ENCODE assay signal across 1 cellular context in genomic region chr3:100411091-100411982, GRCh38.
A peak's percentile ranks its signal among the peaks of the same experiment; 100 is the strongest.
TF ChIP-seq lines count a peak whose summit lies in the region.

No MANE protein-coding gene starts in this region.

TF ChIP-seq in HepG2, 621 proteins besides CTCF, POLR2A, EP300 and RAD21 (continued from another document and continues in another):
- TF ChIP-seq, protein P1, sequence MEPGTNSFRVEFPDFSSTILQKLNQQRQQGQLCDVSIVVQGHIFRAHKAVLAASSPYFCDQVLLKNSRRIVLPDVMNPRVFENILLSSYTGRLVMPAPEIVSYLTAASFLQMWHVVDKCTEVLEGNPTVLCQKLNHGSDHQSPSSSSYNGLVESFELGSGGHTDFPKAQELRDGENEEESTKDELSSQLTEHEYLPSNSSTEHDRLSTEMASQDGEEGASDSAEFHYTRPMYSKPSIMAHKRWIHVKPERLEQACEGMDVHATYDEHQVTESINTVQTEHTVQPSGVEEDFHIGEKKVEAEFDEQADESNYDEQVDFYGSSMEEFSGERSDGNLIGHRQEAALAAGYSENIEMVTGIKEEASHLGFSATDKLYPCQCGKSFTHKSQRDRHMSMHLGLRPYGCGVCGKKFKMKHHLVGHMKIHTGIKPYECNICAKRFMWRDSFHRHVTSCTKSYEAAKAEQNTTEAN (CRISPR knock-in tag; conservative IDR thresholded peaks at IDR 0.05) = no peak
- TF ChIP-seq TBX2 (CRISPR knock-in tag; IDR thresholded peaks at IDR 0.05; ENCODE audit: borderline replicate concordance) (peak; percentile 45; the same call in 1 of the 2 replicates), SMAD1 (CRISPR knock-in tag; IDR thresholded peaks at IDR 0.05; ENCODE audit: borderline replicate concordance, low read depth) (no peak), SALL1 (CRISPR knock-in tag; IDR thresholded peaks at IDR 0.05) (peak; percentile 19; the same call in 1 of the 2 replicates), MEF2D (CRISPR knock-in tag; IDR thresholded peaks at IDR 0.05) (no peak), MYPOP (CRISPR knock-in tag; IDR thresholded peaks at IDR 0.05) (peak; percentile 39; the same call in 1 of the 2 replicates), KAT2B (IDR thresholded peaks at IDR 0.05; ENCODE audit: borderline replicate concordance, low read depth, low read length) (no peak), NBN (conservative IDR thresholded peaks at IDR 0.05) (no peak), ZFYVE20 (CRISPR knock-in tag; IDR thresholded peaks at IDR 0.05; ENCODE audit: borderline replicate concordance, low read depth) (no peak), NFAT5 (CRISPR knock-in tag; IDR thresholded peaks at IDR 0.05) (no peak), FOXO4 (CRISPR knock-in tag; conservative IDR thresholded peaks at IDR 0.05) (no peak), GPN1 (CRISPR knock-in tag; IDR thresholded peaks at IDR 0.05; ENCODE audit: borderline replicate concordance) (no peak), GZF1 (CRISPR knock-in tag; IDR thresholded peaks at IDR 0.05) (no peak), SRSF1 (optimal IDR thresholded peaks at IDR 0.05; ENCODE audit: low read depth, low read length) (no peak), SETDB1 (CRISPR knock-in tag; IDR thresholded peaks at IDR 0.05; ENCODE audit: borderline replicate concordance) (peak; percentile 79; the same call in 1 of the 2 replicates), ZIK1 (CRISPR knock-in tag; IDR thresholded peaks at IDR 0.05; ENCODE audit: borderline replicate concordance, low read depth) (no peak), GFI1 (CRISPR knock-in tag; IDR thresholded peaks at IDR 0.05; ENCODE audit: borderline replicate concordance) (0 out of 2 replicates have a peak, but pooled peaks have one; percentile 25), SOX5 (CRISPR knock-in tag; IDR thresholded peaks at IDR 0.05; ENCODE audit: borderline replicate concordance) (peak; percentile 69; the same call in 1 of the 2 replicates), FOXM1 (CRISPR knock-in tag; IDR thresholded peaks at IDR 0.05) (no peak), TCF7L2 (IDR thresholded peaks at IDR 0.05; ENCODE audit: low read depth, low read length) (no peak), ZSCAN25 (CRISPR knock-in tag; IDR thresholded peaks at IDR 0.05) (no peak)
- TF ChIP-seq, protein P2, sequence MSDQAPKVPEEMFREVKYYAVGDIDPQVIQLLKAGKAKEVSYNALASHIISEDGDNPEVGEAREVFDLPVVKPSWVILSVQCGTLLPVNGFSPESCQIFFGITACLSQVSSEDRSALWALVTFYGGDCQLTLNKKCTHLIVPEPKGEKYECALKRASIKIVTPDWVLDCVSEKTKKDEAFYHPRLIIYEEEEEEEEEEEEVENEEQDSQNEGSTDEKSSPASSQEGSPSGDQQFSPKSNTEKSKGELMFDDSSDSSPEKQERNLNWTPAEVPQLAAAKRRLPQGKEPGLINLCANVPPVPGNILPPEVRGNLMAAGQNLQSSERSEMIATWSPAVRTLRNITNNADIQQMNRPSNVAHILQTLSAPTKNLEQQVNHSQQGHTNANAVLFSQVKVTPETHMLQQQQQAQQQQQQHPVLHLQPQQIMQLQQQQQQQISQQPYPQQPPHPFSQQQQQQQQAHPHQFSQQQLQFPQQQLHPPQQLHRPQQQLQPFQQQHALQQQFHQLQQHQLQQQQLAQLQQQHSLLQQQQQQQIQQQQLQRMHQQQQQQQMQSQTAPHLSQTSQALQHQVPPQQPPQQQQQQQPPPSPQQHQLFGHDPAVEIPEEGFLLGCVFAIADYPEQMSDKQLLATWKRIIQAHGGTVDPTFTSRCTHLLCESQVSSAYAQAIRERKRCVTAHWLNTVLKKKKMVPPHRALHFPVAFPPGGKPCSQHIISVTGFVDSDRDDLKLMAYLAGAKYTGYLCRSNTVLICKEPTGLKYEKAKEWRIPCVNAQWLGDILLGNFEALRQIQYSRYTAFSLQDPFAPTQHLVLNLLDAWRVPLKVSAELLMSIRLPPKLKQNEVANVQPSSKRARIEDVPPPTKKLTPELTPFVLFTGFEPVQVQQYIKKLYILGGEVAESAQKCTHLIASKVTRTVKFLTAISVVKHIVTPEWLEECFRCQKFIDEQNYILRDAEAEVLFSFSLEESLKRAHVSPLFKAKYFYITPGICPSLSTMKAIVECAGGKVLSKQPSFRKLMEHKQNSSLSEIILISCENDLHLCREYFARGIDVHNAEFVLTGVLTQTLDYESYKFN (CRISPR knock-in tag; conservative IDR thresholded peaks at IDR 0.05) = peak; percentile 80
- TF ChIP-seq, protein P3, sequence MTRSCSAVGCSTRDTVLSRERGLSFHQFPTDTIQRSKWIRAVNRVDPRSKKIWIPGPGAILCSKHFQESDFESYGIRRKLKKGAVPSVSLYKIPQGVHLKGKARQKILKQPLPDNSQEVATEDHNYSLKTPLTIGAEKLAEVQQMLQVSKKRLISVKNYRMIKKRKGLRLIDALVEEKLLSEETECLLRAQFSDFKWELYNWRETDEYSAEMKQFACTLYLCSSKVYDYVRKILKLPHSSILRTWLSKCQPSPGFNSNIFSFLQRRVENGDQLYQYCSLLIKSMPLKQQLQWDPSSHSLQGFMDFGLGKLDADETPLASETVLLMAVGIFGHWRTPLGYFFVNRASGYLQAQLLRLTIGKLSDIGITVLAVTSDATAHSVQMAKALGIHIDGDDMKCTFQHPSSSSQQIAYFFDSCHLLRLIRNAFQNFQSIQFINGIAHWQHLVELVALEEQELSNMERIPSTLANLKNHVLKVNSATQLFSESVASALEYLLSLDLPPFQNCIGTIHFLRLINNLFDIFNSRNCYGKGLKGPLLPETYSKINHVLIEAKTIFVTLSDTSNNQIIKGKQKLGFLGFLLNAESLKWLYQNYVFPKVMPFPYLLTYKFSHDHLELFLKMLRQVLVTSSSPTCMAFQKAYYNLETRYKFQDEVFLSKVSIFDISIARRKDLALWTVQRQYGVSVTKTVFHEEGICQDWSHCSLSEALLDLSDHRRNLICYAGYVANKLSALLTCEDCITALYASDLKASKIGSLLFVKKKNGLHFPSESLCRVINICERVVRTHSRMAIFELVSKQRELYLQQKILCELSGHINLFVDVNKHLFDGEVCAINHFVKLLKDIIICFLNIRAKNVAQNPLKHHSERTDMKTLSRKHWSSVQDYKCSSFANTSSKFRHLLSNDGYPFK (CRISPR knock-in tag; IDR thresholded peaks at IDR 0.05; ENCODE audit: borderline replicate concordance) = no peak
- TF ChIP-seq, protein P4, sequence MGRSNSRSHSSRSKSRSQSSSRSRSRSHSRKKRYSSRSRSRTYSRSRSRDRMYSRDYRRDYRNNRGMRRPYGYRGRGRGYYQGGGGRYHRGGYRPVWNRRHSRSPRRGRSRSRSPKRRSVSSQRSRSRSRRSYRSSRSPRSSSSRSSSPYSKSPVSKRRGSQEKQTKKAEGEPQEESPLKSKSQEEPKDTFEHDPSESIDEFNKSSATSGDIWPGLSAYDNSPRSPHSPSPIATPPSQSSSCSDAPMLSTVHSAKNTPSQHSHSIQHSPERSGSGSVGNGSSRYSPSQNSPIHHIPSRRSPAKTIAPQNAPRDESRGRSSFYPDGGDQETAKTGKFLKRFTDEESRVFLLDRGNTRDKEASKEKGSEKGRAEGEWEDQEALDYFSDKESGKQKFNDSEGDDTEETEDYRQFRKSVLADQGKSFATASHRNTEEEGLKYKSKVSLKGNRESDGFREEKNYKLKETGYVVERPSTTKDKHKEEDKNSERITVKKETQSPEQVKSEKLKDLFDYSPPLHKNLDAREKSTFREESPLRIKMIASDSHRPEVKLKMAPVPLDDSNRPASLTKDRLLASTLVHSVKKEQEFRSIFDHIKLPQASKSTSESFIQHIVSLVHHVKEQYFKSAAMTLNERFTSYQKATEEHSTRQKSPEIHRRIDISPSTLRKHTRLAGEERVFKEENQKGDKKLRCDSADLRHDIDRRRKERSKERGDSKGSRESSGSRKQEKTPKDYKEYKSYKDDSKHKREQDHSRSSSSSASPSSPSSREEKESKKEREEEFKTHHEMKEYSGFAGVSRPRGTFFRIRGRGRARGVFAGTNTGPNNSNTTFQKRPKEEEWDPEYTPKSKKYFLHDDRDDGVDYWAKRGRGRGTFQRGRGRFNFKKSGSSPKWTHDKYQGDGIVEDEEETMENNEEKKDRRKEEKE (IDR thresholded peaks at IDR 0.05) = no peak
- TF ChIP-seq, protein P5, sequence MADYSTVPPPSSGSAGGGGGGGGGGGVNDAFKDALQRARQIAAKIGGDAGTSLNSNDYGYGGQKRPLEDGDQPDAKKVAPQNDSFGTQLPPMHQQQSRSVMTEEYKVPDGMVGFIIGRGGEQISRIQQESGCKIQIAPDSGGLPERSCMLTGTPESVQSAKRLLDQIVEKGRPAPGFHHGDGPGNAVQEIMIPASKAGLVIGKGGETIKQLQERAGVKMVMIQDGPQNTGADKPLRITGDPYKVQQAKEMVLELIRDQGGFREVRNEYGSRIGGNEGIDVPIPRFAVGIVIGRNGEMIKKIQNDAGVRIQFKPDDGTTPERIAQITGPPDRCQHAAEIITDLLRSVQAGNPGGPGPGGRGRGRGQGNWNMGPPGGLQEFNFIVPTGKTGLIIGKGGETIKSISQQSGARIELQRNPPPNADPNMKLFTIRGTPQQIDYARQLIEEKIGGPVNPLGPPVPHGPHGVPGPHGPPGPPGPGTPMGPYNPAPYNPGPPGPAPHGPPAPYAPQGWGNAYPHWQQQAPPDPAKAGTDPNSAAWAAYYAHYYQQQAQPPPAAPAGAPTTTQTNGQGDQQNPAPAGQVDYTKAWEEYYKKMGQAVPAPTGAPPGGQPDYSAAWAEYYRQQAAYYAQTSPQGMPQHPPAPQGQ (CRISPR knock-in tag; IDR thresholded peaks at IDR 0.05; ENCODE audit: borderline replicate concordance) = no peak
- TF ChIP-seq, protein P6, sequence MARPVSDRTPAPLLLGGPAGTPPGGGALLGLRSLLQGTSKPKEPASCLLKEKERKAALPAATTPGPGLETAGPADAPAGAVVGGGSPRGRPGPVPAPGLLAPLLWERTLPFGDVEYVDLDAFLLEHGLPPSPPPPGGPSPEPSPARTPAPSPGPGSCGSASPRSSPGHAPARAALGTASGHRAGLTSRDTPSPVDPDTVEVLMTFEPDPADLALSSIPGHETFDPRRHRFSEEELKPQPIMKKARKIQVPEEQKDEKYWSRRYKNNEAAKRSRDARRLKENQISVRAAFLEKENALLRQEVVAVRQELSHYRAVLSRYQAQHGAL (CRISPR knock-in tag; IDR thresholded peaks at IDR 0.05; ENCODE audit: not compliant biosample characterization) = no peak
- TF ChIP-seq, protein P7, sequence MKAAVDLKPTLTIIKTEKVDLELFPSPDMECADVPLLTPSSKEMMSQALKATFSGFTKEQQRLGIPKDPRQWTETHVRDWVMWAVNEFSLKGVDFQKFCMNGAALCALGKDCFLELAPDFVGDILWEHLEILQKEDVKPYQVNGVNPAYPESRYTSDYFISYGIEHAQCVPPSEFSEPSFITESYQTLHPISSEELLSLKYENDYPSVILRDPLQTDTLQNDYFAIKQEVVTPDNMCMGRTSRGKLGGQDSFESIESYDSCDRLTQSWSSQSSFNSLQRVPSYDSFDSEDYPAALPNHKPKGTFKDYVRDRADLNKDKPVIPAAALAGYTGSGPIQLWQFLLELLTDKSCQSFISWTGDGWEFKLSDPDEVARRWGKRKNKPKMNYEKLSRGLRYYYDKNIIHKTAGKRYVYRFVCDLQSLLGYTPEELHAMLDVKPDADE (CRISPR knock-in tag; IDR thresholded peaks at IDR 0.05) = no peak
- TF ChIP-seq, protein P8, sequence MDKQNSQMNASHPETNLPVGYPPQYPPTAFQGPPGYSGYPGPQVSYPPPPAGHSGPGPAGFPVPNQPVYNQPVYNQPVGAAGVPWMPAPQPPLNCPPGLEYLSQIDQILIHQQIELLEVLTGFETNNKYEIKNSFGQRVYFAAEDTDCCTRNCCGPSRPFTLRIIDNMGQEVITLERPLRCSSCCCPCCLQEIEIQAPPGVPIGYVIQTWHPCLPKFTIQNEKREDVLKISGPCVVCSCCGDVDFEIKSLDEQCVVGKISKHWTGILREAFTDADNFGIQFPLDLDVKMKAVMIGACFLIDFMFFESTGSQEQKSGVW (CRISPR knock-in tag; IDR thresholded peaks at IDR 0.05; ENCODE audit: borderline replicate concordance) = no peak
